In the genomic region with DNA sequence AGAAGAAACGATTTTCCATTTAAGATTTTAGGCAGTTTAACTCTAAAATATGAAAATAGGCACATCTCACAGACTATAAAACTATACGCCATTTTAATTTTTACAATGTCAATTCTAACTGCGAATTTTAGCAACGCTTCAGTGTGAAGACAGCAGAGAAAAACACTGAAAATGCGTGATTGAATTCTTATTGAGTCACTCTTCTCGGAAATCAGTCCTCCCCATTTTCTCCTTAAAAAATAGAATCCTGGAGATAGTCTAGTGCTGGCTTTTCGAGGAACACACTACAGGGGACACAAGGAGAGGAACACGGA, we compare ENCODE assay signal across 8 cellular contexts. TPM values are rescaled to one million over a fixed set of nuclear protein-coding genes. Genes with fewer than 3 reads are reported as not detected.
DNase-seq lines count a peak whose midpoint lies in the region; ATAC-seq and TF ChIP-seq lines count a peak whose summit lies in the region.

No MANE protein-coding gene starts in this region.

- no peak for TF ChIP-seq POLR2A in testis (IDR thresholded peaks at IDR 0.05)

- H3K27me3 ChIP-seq in left lung (peaks cover 0 to 23% of the 10 kb centered on the region in 2 donors), testis (no peaks in the 10 kb centered on the region)

- H3K36me3 Mint-ChIP-seq in activated CD4-positive, alpha-beta T cell treated with anti-CD3 and anti-CD28 coated beads, Interleukin-2, amount 10 ng/mL, durations not matched to agents 24 days and 14 days (ENCODE audit: low read depth), result peaks cover 6% of the 10 kb centered on the region
- H3K36me3 Mint-ChIP-seq in activated naive CD8-positive, alpha-beta T cell treated with anti-CD3 and anti-CD28 coated beads, Interleukin-2, amount 50 U/mL, for 24 hours (ENCODE audit: low read depth), result peaks cover 6% of the 10 kb centered on the region

- H3K36me3 ChIP-seq in left lung (no peaks in the 10 kb centered on the region), testis (ENCODE audit: low read depth, missing control alignments) (no peaks in the 10 kb centered on the region)

- DNase-seq in activated CD4-positive, alpha-beta T cell treated with anti-CD3 and anti-CD28 coated beads, Interleukin-2, amount 10 ng/mL, durations not matched to agents 24 days and 14 days, result no peak
- DNase-seq in activated CD4-positive, alpha-beta T cell treated with anti-CD3 and anti-CD28 coated beads for 48 hours, result no peak
- no peak for DNase-seq in activated naive CD8-positive, alpha-beta T cell treated with anti-CD3 and anti-CD28 coated beads, Interleukin-2, amount 50 U/mL, for 24 hours
- DNase-seq in left lung (no peak), testis (no peak), germinal center (ENCODE audit: low spot score) (no peak), NCI-H1417 treated with DMSO at 0.1 percent for 48 hours (lab: John Stamatoyannopoulos, UW) (no peak)

- intact Hi-C loops in activated CD4-positive, alpha-beta T cell treated with anti-CD3 and anti-CD28 coated beads, Interleukin-2, amount 10 ng/mL, durations not matched to agents 24 days and 14 days (cut with micrococcal nuclease), result loop anchor here (1.0 to 5.0 kb wide), 5 partner anchors 11 to 321 kb away; a partner anchor contains a TSS
- intact Hi-C loops in left lung (cut with DNase I), result no loop called here
- intact Hi-C loops in testis (cut with DNase I; ENCODE audit: low total_unique reads), result no loop called here

- no peak for ATAC-seq in activated naive CD8-positive, alpha-beta T cell treated with anti-CD3 and anti-CD28 coated beads, Interleukin-2, amount 50 U/mL, for 24 hours
- ATAC-seq in left lung (no peak), HG02678 (IDR thresholded peaks at IDR 0.05; ENCODE audit: unreplicated experiment) (no peak)

- 6 to 7% methylated on average over 8 of the region's 8 CpGs for WGBS in testis, 2 donors

- H3K4me3 Mint-ChIP-seq in activated CD4-positive, alpha-beta T cell treated with anti-CD3 and anti-CD28 coated beads, Interleukin-2, amount 10 ng/mL, durations not matched to agents 24 days and 14 days, result peak overlapping the region; percentile 96
- H3K4me3 Mint-ChIP-seq in activated naive CD8-positive, alpha-beta T cell treated with anti-CD3 and anti-CD28 coated beads, Interleukin-2, amount 50 U/mL, for 24 hours, result peak overlapping the region; percentile 93

- no peaks in the 10 kb centered on the region for H3K9me3 Mint-ChIP-seq in activated CD4-positive, alpha-beta T cell treated with anti-CD3 and anti-CD28 coated beads, Interleukin-2, amount 10 ng/mL, durations not matched to agents 24 days and 14 days
- no peaks in the 10 kb centered on the region for H3K9me3 Mint-ChIP-seq in activated naive CD8-positive, alpha-beta T cell treated with anti-CD3 and anti-CD28 coated beads, Interleukin-2, amount 50 U/mL, for 24 hours

- H3K27ac Mint-ChIP-seq in activated CD4-positive, alpha-beta T cell treated with anti-CD3 and anti-CD28 coated beads, Interleukin-2, amount 10 ng/mL, durations not matched to agents 24 days and 14 days, result peak overlapping the region; percentile 99
- peak overlapping the region; percentile 92 for H3K27ac Mint-ChIP-seq in activated naive CD8-positive, alpha-beta T cell treated with anti-CD3 and anti-CD28 coated beads, Interleukin-2, amount 50 U/mL, for 24 hours

- H3K4me1 ChIP-seq in left lung, result peaks cover 4 to 20% of the 10 kb centered on the region in 2 donors
- peaks cover 4% of the 10 kb centered on the region for H3K4me1 ChIP-seq in testis

- no peaks in the 10 kb centered on the region for H3K9me3 ChIP-seq in left lung
- no peaks in the 10 kb centered on the region for H3K9me3 ChIP-seq in testis

- H3K4me3 ChIP-seq in left lung (peak overlapping the region; percentile 77 to 94), testis (peak overlapping the region; percentile 94 to 96)

- H3K27me3 Mint-ChIP-seq in activated CD4-positive, alpha-beta T cell treated with anti-CD3 and anti-CD28 coated beads, Interleukin-2, amount 10 ng/mL, durations not matched to agents 24 days and 14 days, result peaks cover 8% of the 10 kb centered on the region
- no peaks in the 10 kb centered on the region for H3K27me3 Mint-ChIP-seq in activated naive CD8-positive, alpha-beta T cell treated with anti-CD3 and anti-CD28 coated beads, Interleukin-2, amount 50 U/mL, for 24 hours

- H3K27ac ChIP-seq in left lung (no peak overlapping the region), testis (peak overlapping the region in 1 of 2 donors; percentile 88)

- TF ChIP-seq CTCF in left lung (IDR thresholded peaks at IDR 0.05), result no peak
- TF ChIP-seq CTCF in testis (IDR thresholded peaks at IDR 0.05), result no peak

- H3K4me1 Mint-ChIP-seq in activated CD4-positive, alpha-beta T cell treated with anti-CD3 and anti-CD28 coated beads, Interleukin-2, amount 10 ng/mL, durations not matched to agents 24 days and 14 days, result peaks cover 32% of the 10 kb centered on the region
- peaks cover 33% of the 10 kb centered on the region for H3K4me1 Mint-ChIP-seq in activated naive CD8-positive, alpha-beta T cell treated with anti-CD3 and anti-CD28 coated beads, Interleukin-2, amount 50 U/mL, for 24 hours

RNA-seq across cellular contexts. Expression of a gene that starts 0.4 kb away (rescaled TPM):
- 17.5 and 17.8 TPM in 2 replicates for total RNA-seq in activated CD4-positive, alpha-beta T cell treated with anti-CD3 and anti-CD28 coated beads, Interleukin-2, amount 10 ng/mL, durations not matched to agents 24 days and 14 days
- 1 to 10 TPM; 2.2 to 2.6 TPM for total RNA-seq in left lung
- 10 to 100 TPM; 55.9 to 57.5 TPM for total RNA-seq in testis
- 11.6 TPM for polyA plus RNA-seq in testis (ENCODE audit: insufficient read depth, low read depth, low replicate concordance)
